23 cellular contexts compared by ENCODE assay signal in genomic region chr1:232558974-232559373, GRCh38.
DNase-seq lines count a peak whose midpoint lies in the region; ATAC-seq and TF ChIP-seq lines count a peak whose summit lies in the region.
"Had no signal": no experiment of that assay in that cellular context is flagged by ENCODE, and none has a peak within 500 bp of the region (broad histone marks: within the 10 kb centered on the region; RNA-seq: fewer than 3 reads in every experiment).

No MANE protein-coding gene starts in this region.

- H3K27me3 ChIP-seq in WERI-Rb-1 (ENCODE audit: insufficient read depth, low read depth, severe bottlenecking) = no peaks in the 10 kb centered on the region
- H3K27me3 ChIP-seq: foreskin keratinocyte, MG63, uterus had no signal

- H3K27ac ChIP-seq in WERI-Rb-1 = no peak overlapping the region
- no peak overlapping the region for H3K27ac ChIP-seq in substantia nigra (ENCODE audit: low read depth, low read length, poor library complexity, severe bottlenecking)
- H3K27ac ChIP-seq: foreskin keratinocyte, HL-60, prostate gland, uterus had no signal

- peak; percentile 60 for DNase-seq in ELF-1 (ENCODE audit: low read depth, low spot score)
- DNase-seq in Kasumi-1 (lab: John Stamatoyannopoulos, UW) = peak; percentile 37 to 51
- peak; percentile 51 for DNase-seq in dermis blood vessel endothelial cell
- no peak for DNase-seq in WERI-Rb-1
- DNase-seq in cortex of kidney (lab: John Stamatoyannopoulos, UW) = no peak
- no peak for DNase-seq in substantia nigra (lab: John Stamatoyannopoulos, UW)
- DNase-seq: activated CD4-positive, alpha-beta T cell treated with anti-CD3 and anti-CD28 coated beads for 36 hours; activated naive CD4-positive, alpha-beta T cell treated with Interleukin-2 at 50 U/mL for 16 hours; activated T-cell treated with anti-CD3 and anti-CD28 coated beads, Interleukin-2, amount 50 U/mL, for 4 hours; DMS 273 treated with DMSO at 0.1 percent for 48 hours; foreskin keratinocyte; GF-D8; left ventricle myocardium superior; MG63; NCI-H1436 treated with DMSO at 0.1 percent for 48 hours; NCI-H82; uterus had no signal

- no peaks in the 10 kb centered on the region for H3K9me3 ChIP-seq in WERI-Rb-1 (ENCODE audit: severe bottlenecking)
- H3K9me3 ChIP-seq: MG63, prostate gland, uterus had no signal

- no peak overlapping the region for H3K4me3 Mint-ChIP-seq in nephron
- H3K4me3 Mint-ChIP-seq: activated CD4-positive, alpha-beta T cell treated with anti-CD3 and anti-CD28 coated beads for 36 hours; activated T-cell treated with anti-CD3 and anti-CD28 coated beads, Interleukin-2, amount 50 U/mL, for 4 hours; IgD-negative memory B cell had no signal

- no peak for ATAC-seq in GM18861 (IDR thresholded peaks at IDR 0.05; ENCODE audit: unreplicated experiment)
- ATAC-seq: activated CD4-positive, alpha-beta T cell treated with anti-CD3 and anti-CD28 coated beads for 36 hours; activated T-cell treated with anti-CD3 and anti-CD28 coated beads, Interleukin-2, amount 50 U/mL, for 4 hours; foreskin keratinocyte; left ventricle myocardium superior; Right ventricle myocardium inferior had no signal

- H3K9me3 Mint-ChIP-seq in nephron = no peaks in the 10 kb centered on the region
- H3K9me3 Mint-ChIP-seq: activated T-cell treated with anti-CD3 and anti-CD28 coated beads, Interleukin-2, amount 50 U/mL, for 4 hours; IgD-negative memory B cell had no signal

- H3K36me3 Mint-ChIP-seq in nephron (ENCODE audit: low read depth) = peaks cover 3% of the 10 kb centered on the region

- peaks cover 63% of the 10 kb centered on the region for H3K4me1 Mint-ChIP-seq in nephron
- H3K4me1 Mint-ChIP-seq: IgD-negative memory B cell had no signal

- H3K27me3 Mint-ChIP-seq in nephron (ENCODE audit: low read depth) = no peaks in the 10 kb centered on the region
- H3K27me3 Mint-ChIP-seq: activated CD4-positive, alpha-beta T cell treated with anti-CD3 and anti-CD28 coated beads for 36 hours had no signal

- H3K27ac Mint-ChIP-seq in nephron = peak overlapping the region in 2 of 3 experiments; percentile 5 to 67
- H3K27ac Mint-ChIP-seq: activated CD4-positive, alpha-beta T cell treated with anti-CD3 and anti-CD28 coated beads for 36 hours; IgD-negative memory B cell had no signal

- H3K36me3 ChIP-seq in WERI-Rb-1 = no peaks in the 10 kb centered on the region
- H3K36me3 ChIP-seq: prostate gland, uterus had no signal

- TF ChIP-seq CTCF in nephron (IDR thresholded peaks at IDR 0.05; ENCODE audit: unreplicated experiment in 3 of 3) (no peak), WERI-Rb-1 (IDR thresholded peaks at IDR 0.05; ENCODE audit: low read depth, low read length) (no peak)

- no peak overlapping the region for H3K4me3 ChIP-seq in WERI-Rb-1 (ENCODE audit: low read depth, low read length)
- H3K4me3 ChIP-seq: MG63, prostate gland, uterus had no signal

Comparison
In these comparisons a context has a peak if more than half of its experiments do, and no peak if none do; other contexts are left out.
1. DNase-seq: peak in ELF-1 (single experiment), Kasumi-1 (2 of 2) and dermis blood vessel endothelial cell (single experiment); none in WERI-Rb-1 (single experiment), cortex of kidney (single experiment) and substantia nigra (0 of 49).